23 cellular contexts compared by ENCODE assay signal in genomic region chr11:61538636-61538961, GRCh38. TPM values are rescaled to one million over a fixed set of nuclear protein-coding genes. Genes with fewer than 3 reads are reported as not detected.
"Had no signal": no experiment of that assay in that cellular context is flagged by ENCODE, and none has a peak within 500 bp of the region (broad histone marks: within the 10 kb centered on the region; RNA-seq: fewer than 3 reads in every experiment).

No MANE protein-coding gene starts in this region.

- ATAC-seq: effector memory CD8-positive, alpha-beta T cell; gastrocnemius medialis; natural killer cell; psoas muscle; stimulated activated memory B cell treated with anti-CD40 and anti-IgM and Interleukin-4, amounts not matched to agents 10 μg/mL and 1 μg/mL and 100 μg/mL, for 72 hours; stimulated activated naive CD8-positive, alpha-beta T cell treated with anti-CD3 and anti-CD28 coated beads, Interleukin-15, amount 100 ng/mL, for 72 hours had no signal

- H3K4me1 Mint-ChIP-seq: stimulated activated naive CD8-positive, alpha-beta T cell treated with anti-CD3 and anti-CD28 coated beads, Interleukin-15, amount 100 ng/mL, for 72 hours had no signal

- H3K36me3 ChIP-seq: esophagus muscularis mucosa, gastrocnemius medialis, sigmoid colon, thoracic aorta had no signal

- H3K9me3 Mint-ChIP-seq: effector memory CD8-positive, alpha-beta T cell; mesothelial cell of epicardium; natural killer cell; stimulated activated memory B cell treated with anti-CD40 and anti-IgM and Interleukin-4, amounts not matched to agents 10 μg/mL and 1 μg/mL and 100 μg/mL, for 72 hours; stimulated activated naive CD8-positive, alpha-beta T cell treated with anti-CD3 and anti-CD28 coated beads, Interleukin-15, amount 100 ng/mL, for 72 hours had no signal

- H3K4me1 ChIP-seq: parathyroid adenoma had no signal

- H3K4me3 Mint-ChIP-seq: effector memory CD8-positive, alpha-beta T cell; mesothelial cell of epicardium; natural killer cell; stimulated activated memory B cell treated with anti-CD40 and anti-IgM and Interleukin-4, amounts not matched to agents 10 μg/mL and 1 μg/mL and 100 μg/mL, for 72 hours; stimulated activated naive CD8-positive, alpha-beta T cell treated with anti-CD3 and anti-CD28 coated beads, Interleukin-15, amount 100 ng/mL, for 72 hours had no signal

- DNase-seq: effector memory CD8-positive, alpha-beta T cell; gastrocnemius medialis; islet precursor cell; mammary epithelial cell; natural killer cell; psoas muscle; retina; sigmoid colon; stimulated activated CD4-positive, alpha-beta T cell treated with anti-CD3 and anti-CD28 coated beads, Interleukin-12 subunit alpha, Interleukin-12 subunit beta, amount 100 ng/mL, for 4 hours; stimulated activated CD8-positive, alpha-beta memory T cell treated with anti-CD3 and anti-CD28 coated beads, Interleukin-4, amount 100 ng/mL, for 48 hours; stimulated activated naive CD8-positive, alpha-beta T cell treated with anti-CD3 and anti-CD28 coated beads, Interleukin-15, amount 100 ng/mL, for 72 hours; trophoblast cell had no signal

- H3K27ac Mint-ChIP-seq: effector memory CD8-positive, alpha-beta T cell; natural killer cell; stimulated activated memory B cell treated with anti-CD40 and anti-IgM and Interleukin-4, amounts not matched to agents 10 μg/mL and 1 μg/mL and 100 μg/mL, for 72 hours; stimulated activated naive CD8-positive, alpha-beta T cell treated with anti-CD3 and anti-CD28 coated beads, Interleukin-15, amount 100 ng/mL, for 72 hours had no signal

- H3K9me3 ChIP-seq: esophagus muscularis mucosa, gastrocnemius medialis, psoas muscle, sigmoid colon, thoracic aorta had no signal

- H3K36me3 Mint-ChIP-seq: mesothelial cell of epicardium; natural killer cell; stimulated activated memory B cell treated with anti-CD40 and anti-IgM and Interleukin-4, amounts not matched to agents 10 μg/mL and 1 μg/mL and 100 μg/mL, for 72 hours had no signal

- H3K27me3 ChIP-seq: gastrocnemius medialis had no signal

- H3K4me3 ChIP-seq: esophagus muscularis mucosa, gastrocnemius medialis, psoas muscle, sigmoid colon, skin epidermis, thoracic aorta had no signal

- H3K27ac ChIP-seq: epithelial cell of prostate, esophagus muscularis mucosa, gastrocnemius medialis, parathyroid adenoma, psoas muscle, sigmoid colon, skin epidermis, thoracic aorta had no signal

RNA-seq across cellular contexts. Expression of gene LRRC10B, which starts 30.1 kb away (rescaled TPM):
- total RNA-seq: fibroblast of villous mesenchyme, left lobe of liver, myocyte, natural killer cell, urinary bladder had no signal
